Comparison of ENCODE assay signal across 27 cellular contexts in the genomic region with DNA sequence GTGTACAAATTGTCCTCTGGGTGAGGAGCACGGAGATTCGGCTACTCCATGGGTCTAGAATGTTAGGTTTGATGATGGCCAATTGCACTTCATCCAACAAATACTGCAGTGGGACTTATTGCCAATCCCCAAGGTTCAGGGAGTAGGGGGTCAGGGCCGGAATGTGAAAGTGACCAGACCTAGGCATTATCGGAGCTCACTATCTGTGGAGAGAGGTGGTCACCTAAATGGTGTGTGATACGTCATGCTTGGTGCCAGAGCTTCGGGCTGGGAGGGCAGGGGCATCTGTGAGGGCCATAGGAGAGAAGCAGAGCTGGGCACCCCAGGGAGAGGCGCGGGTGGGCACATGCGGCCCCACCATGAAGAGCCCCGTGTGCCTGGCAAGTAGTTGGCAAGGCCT.
A peak's percentile ranks its signal among the peaks of the same experiment; 100 is the strongest.
DNase-seq lines count a peak whose midpoint lies in the region; ATAC-seq, FAIRE-seq and TF ChIP-seq lines count a peak whose summit lies in the region.
"Had no signal": no experiment of that assay in that cellular context is flagged by ENCODE, and none has a peak within 500 bp of the region (broad histone marks: within the 10 kb centered on the region; RNA-seq: fewer than 3 reads in every experiment).

No MANE protein-coding gene starts in this region.

- TF ChIP-seq CTCF in astrocyte (IDR thresholded peaks at IDR 0.05; ENCODE audit: insufficient read depth, low read depth, low read length) = no peak

- H3K79me2 ChIP-seq in astrocyte (ENCODE audit: insufficient read depth, low read length) = no peaks in the 10 kb centered on the region

- no peak overlapping the region for H2AK5ac ChIP-seq in neuronal stem cell (ENCODE audit: low read depth, low read length)

- H3K27me3 Mint-ChIP-seq in astrocyte (ENCODE audit: low read depth, unreplicated experiment) = peaks cover 47% of the 10 kb centered on the region
- peaks cover 21% of the 10 kb centered on the region for H3K27me3 Mint-ChIP-seq in activated T-helper 17 cell treated with anti-CD3 and anti-CD28 coated beads, Interleukin-2, amount 50 U/mL, for 72 hours

- H3K27me3 ChIP-seq in astrocyte (ENCODE audit: insufficient read depth, low read length) (no peaks in the 10 kb centered on the region), neuronal stem cell (ENCODE audit: control insufficient read depth in 3 of 3, insufficient read depth in 3 of 3, low read depth in 1 of 3, low read length in 3 of 3) (peaks cover 0 to 13% (median 0%) of the 10 kb centered on the region in 3 experiments)
- H3K27me3 ChIP-seq: BE2C, BLaER1 had no signal

- H3K79me1 ChIP-seq in neuronal stem cell (ENCODE audit: low read depth, low read length) = no peaks in the 10 kb centered on the region

- no peak overlapping the region for H3K4me3 Mint-ChIP-seq in astrocyte (ENCODE audit: unreplicated experiment)
- no peak overlapping the region for H3K4me3 Mint-ChIP-seq in activated T-helper 17 cell treated with anti-CD3 and anti-CD28 coated beads, Interleukin-2, amount 50 U/mL, for 72 hours
- H3K4me3 Mint-ChIP-seq: CD14-positive monocyte; CD4-positive, alpha-beta memory T cell; CD4-positive, CD25-positive, alpha-beta regulatory T cell; CD8-positive, alpha-beta memory T cell had no signal

- no peak overlapping the region for H3K4ac ChIP-seq in neuronal stem cell (ENCODE audit: low read length)

- WGBS in neuronal stem cell (ENCODE audit: extremely low coverage in 2 of 2, insufficient read length in 2 of 2, insufficient replicate concordance in 1 of 2), 2 donors = no CpG with 5 or more reads among the region's 10 CpGs

- H3K4me2 ChIP-seq in astrocyte (ENCODE audit: low read length) (no peak overlapping the region), neuronal stem cell (ENCODE audit: insufficient read depth, low read length, poor library complexity, severe bottlenecking) (no peak overlapping the region)
- H3K4me2 ChIP-seq: BLaER1 had no signal

- H3K23ac ChIP-seq in neuronal stem cell (ENCODE audit: low read depth, low read length, poor library complexity) = no peak overlapping the region

- H3K4me3 ChIP-seq in astrocyte (ENCODE audit: insufficient read depth, low read depth, low read length) (no peak overlapping the region), neuronal stem cell (ENCODE audit: low read length in 2 of 2) (no peak overlapping the region)
- H3K4me3 ChIP-seq: BLaER1, GM12878 had no signal

- no peaks in the 10 kb centered on the region for H4K20me1 ChIP-seq in astrocyte (ENCODE audit: insufficient read depth, low read length)
- H4K20me1 ChIP-seq: BLaER1 had no signal

- no peak overlapping the region for H3K27ac ChIP-seq in astrocyte (ENCODE audit: low read depth, low read length)
- H3K27ac ChIP-seq in neuronal stem cell (replicated peaks; ENCODE audit: low read length) = no peak overlapping the region
- H3K27ac ChIP-seq: BLaER1 had no signal

- H3K9ac ChIP-seq in astrocyte (ENCODE audit: low read length) = no peak overlapping the region
- H3K9ac ChIP-seq in neuronal stem cell (ENCODE audit: low read depth, low read length, poor library complexity) = no peak overlapping the region
- H3K9ac ChIP-seq: BLaER1 had no signal

- no peak for DNase-seq in HTR-8/SVneo (ENCODE audit: insufficient read length, low spot score)
- DNase-seq in astrocyte (ENCODE audit: low read depth) = no peak
- DNase-seq in neuronal stem cell (ENCODE audit: low spot score) = no peak
- DNase-seq: 8988T; ACHN; BE2C; C1 segment of cervical spinal cord; CD4-positive, alpha-beta memory T cell; CD4-positive, CD25-positive, alpha-beta regulatory T cell; CD8-positive, alpha-beta memory T cell; COR-L47; DMS 273 treated with DMSO at 0.1 percent for 48 hours; DMS153; DMS53; DMS79; DND-41; EL; GDM1 had no signal

- H3K4me1 ChIP-seq in astrocyte (ENCODE audit: insufficient read depth, low read length) (no peaks in the 10 kb centered on the region), neuronal stem cell (ENCODE audit: control insufficient read depth in 2 of 2, insufficient read depth in 1 of 2, low read depth in 1 of 2, low read length in 2 of 2) (peaks cover 0 to 18% of the 10 kb centered on the region in 2 donors)
- H3K4me1 ChIP-seq: BLaER1 had no signal

- no peak overlapping the region for H2AFZ ChIP-seq in astrocyte (ENCODE audit: low read depth, low read length)
- no peak overlapping the region for H2AFZ ChIP-seq in neuronal stem cell (ENCODE audit: low read length)

- H3K36me3 Mint-ChIP-seq in astrocyte (ENCODE audit: low read depth, unreplicated experiment) = no peaks in the 10 kb centered on the region
- no peaks in the 10 kb centered on the region for H3K36me3 Mint-ChIP-seq in activated T-helper 17 cell treated with anti-CD3 and anti-CD28 coated beads, Interleukin-2, amount 50 U/mL, for 72 hours (ENCODE audit: low read depth)
- H3K36me3 Mint-ChIP-seq: CD14-positive monocyte; CD4-positive, alpha-beta memory T cell; CD4-positive, CD25-positive, alpha-beta regulatory T cell; CD8-positive, alpha-beta memory T cell had no signal

- H3K9me3 Mint-ChIP-seq in astrocyte (ENCODE audit: unreplicated experiment) = peaks cover 6% of the 10 kb centered on the region
- H3K9me3 Mint-ChIP-seq in activated T-helper 17 cell treated with anti-CD3 and anti-CD28 coated beads, Interleukin-2, amount 50 U/mL, for 72 hours = no peaks in the 10 kb centered on the region
- H3K9me3 Mint-ChIP-seq: CD4-positive, alpha-beta memory T cell; CD4-positive, CD25-positive, alpha-beta regulatory T cell; CD8-positive, alpha-beta memory T cell had no signal

- peak overlapping the region; percentile 20 for H3K18ac ChIP-seq in neuronal stem cell (ENCODE audit: low read length)

- H3K36me3 ChIP-seq in astrocyte (ENCODE audit: insufficient read depth, low read length) = no peaks in the 10 kb centered on the region
- no peaks in the 10 kb centered on the region for H3K36me3 ChIP-seq in neuronal stem cell (replicated peaks in 1 of 2; ENCODE audit: control insufficient read depth in 2 of 2, insufficient read depth in 2 of 2, low read length in 2 of 2)
- H3K36me3 ChIP-seq: BE2C, BLaER1 had no signal

- H3K14ac ChIP-seq in neuronal stem cell (ENCODE audit: low read length) = no peak overlapping the region

- peak overlapping the region; percentile 17 for H2BK15ac ChIP-seq in neuronal stem cell (ENCODE audit: low read length)

- H3K9me3 ChIP-seq in astrocyte (ENCODE audit: insufficient read depth, low read depth, low read length) (no peaks in the 10 kb centered on the region), neuronal stem cell (replicated peaks in 1 of 2; ENCODE audit: control insufficient read depth in 2 of 2, insufficient read depth in 1 of 2, low read depth in 1 of 2, low read length in 2 of 2) (peaks cover 0 to 3% of the 10 kb centered on the region in 2 donors)
- H3K9me3 ChIP-seq: BE2C, BLaER1 had no signal

- peak overlapping the region; percentile 38 for H3K27ac Mint-ChIP-seq in astrocyte (ENCODE audit: unreplicated experiment)
- H3K27ac Mint-ChIP-seq in activated T-helper 17 cell treated with anti-CD3 and anti-CD28 coated beads, Interleukin-2, amount 50 U/mL, for 72 hours = no peak overlapping the region
- H3K27ac Mint-ChIP-seq: CD14-positive monocyte; CD4-positive, alpha-beta memory T cell; CD4-positive, CD25-positive, alpha-beta regulatory T cell; CD8-positive, alpha-beta memory T cell had no signal

- peaks cover 4% of the 10 kb centered on the region for H3K4me1 Mint-ChIP-seq in astrocyte (ENCODE audit: low read depth, unreplicated experiment)
- no peaks in the 10 kb centered on the region for H3K4me1 Mint-ChIP-seq in activated T-helper 17 cell treated with anti-CD3 and anti-CD28 coated beads, Interleukin-2, amount 50 U/mL, for 72 hours
- H3K4me1 Mint-ChIP-seq: CD14-positive monocyte; CD4-positive, alpha-beta memory T cell; CD4-positive, CD25-positive, alpha-beta regulatory T cell; CD8-positive, alpha-beta memory T cell had no signal

- peak overlapping the region; percentile 17 for H2BK12ac ChIP-seq in neuronal stem cell (ENCODE audit: low read length)

- H4K8ac ChIP-seq in neuronal stem cell (ENCODE audit: low read depth, low read length) = no peak overlapping the region

- FAIRE-seq in HTR-8/SVneo (lab: Jason Lieb, UNC) (peak; percentile 86), astrocyte (lab: Jason Lieb, UNC) (no peak)
- FAIRE-seq: A204.1, GM12878, GM12892, GM18507 had no signal

- no peak for ATAC-seq in activated T-helper 17 cell treated with anti-CD3 and anti-CD28 coated beads, Interleukin-2, amount 50 U/mL, for 72 hours (replicated peaks)
- ATAC-seq in GM19351 (IDR thresholded peaks at IDR 0.05; ENCODE audit: unreplicated experiment) (no peak), GM21515 (IDR thresholded peaks at IDR 0.05; ENCODE audit: unreplicated experiment) (no peak)
- ATAC-seq: GM12878 had no signal

- no peak overlapping the region for H2BK120ac ChIP-seq in neuronal stem cell (ENCODE audit: low read depth, low read length)

- no peak overlapping the region for H4K91ac ChIP-seq in neuronal stem cell (ENCODE audit: low read depth, low read length, poor library complexity)

- peak overlapping the region; percentile 2 for H2BK5ac ChIP-seq in neuronal stem cell (ENCODE audit: low read length)
